8 cellular contexts compared by ENCODE assay signal in the genomic region with DNA sequence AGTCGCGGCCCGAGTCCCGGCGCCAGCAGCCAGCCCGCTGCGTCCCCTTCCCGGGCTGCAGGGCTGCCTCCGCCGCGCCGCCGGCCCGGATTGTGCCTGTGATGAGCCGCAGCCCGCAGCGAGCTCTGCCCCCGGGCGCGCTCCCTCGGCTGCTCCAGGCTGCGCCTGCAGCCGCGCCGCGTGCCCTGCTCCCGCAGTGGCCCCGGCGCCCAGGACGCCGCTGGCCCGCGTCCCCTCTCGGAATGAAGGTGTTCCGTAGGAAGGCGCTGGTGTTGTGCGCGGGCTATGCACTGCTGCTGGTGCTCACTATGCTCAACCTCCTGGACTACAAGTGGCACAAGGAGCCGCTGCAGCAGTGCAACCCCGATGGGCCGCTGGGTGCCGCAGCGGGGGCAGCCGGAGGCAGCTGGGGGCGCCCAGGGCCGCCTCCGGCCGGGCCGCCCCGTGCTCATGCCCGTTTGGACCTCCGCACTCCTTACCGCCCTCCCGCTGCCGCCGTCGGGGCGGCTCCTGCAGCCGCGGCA. TPM values are rescaled to one million over a fixed set of nuclear protein-coding genes. Genes with fewer than 3 reads are reported as not detected.
DNase-seq lines count a peak whose midpoint lies in the region; ATAC-seq, FAIRE-seq and TF ChIP-seq lines count a peak whose summit lies in the region.

No MANE protein-coding gene starts in this region.

- CTCF ChIA-PET in HepG2 (lab: Yijun Ruan, JAX; ENCODE audit: low intra/inter-chr PET ratio, low total read pairs), result no interaction called here

- H3K4me1 ChIP-seq in HepG2 (ENCODE audit: insufficient read depth, low read length), result peaks cover 13% of the 10 kb centered on the region

- no peak for FAIRE-seq in HepG2 (lab: Jason Lieb, UNC)

- H3K9ac ChIP-seq in HepG2 (ENCODE audit: insufficient read depth, low read depth, low read length), result no peak overlapping the region

- no TSS peak for BruUV-seq in HepG2 (replicated peaks; lab: Mats Ljungman, UMichigan)

- H3K4me3 ChIP-seq in brain microvascular endothelial cell (ENCODE audit: low read depth, low read length), result peak overlapping the region; percentile 89
- H3K4me3 ChIP-seq in HepG2 (replicated peaks in 1 of 3; ENCODE audit: insufficient read depth in 1 of 3, low read depth in 2 of 3, low read length in 3 of 3), result peak overlapping the region in 1 of 3 experiments; percentile 16; a peak in 1 of 6 replicates

- TF ChIP-seq POLR2A in HepG2 (IDR thresholded peaks at IDR 0.05; ENCODE audit: insufficient read depth in 1 of 2, low read depth in 2 of 2, low read length in 2 of 2), result no peak

- POLR2A ChIA-PET in HepG2 (lab: Yijun Ruan, JAX), result no interaction called here

- DNase-seq in NCI-H748 (lab: John Stamatoyannopoulos, UW; ENCODE audit: unreplicated experiment) (peak; percentile 47), NCI-H748 treated with DMSO at 0.1 percent for 48 hours (lab: John Stamatoyannopoulos, UW) (no peak), brain microvascular endothelial cell (peak; percentile 33), HepG2 (ENCODE audit: low spot score) (no peak), NCI-H446 (lab: John Stamatoyannopoulos, UW) (no peak)
- peak; percentile 18 to 31 for DNase-seq in stimulated activated CD8-positive, alpha-beta memory T cell treated with anti-CD3 and anti-CD28 coated beads, Interleukin-2, amount 100 ng/mL, for 48 hours (ENCODE audit: low read depth in 2 of 2)

- H3K36me3 ChIP-seq in brain microvascular endothelial cell (replicated peaks) (peaks cover 5% of the 10 kb centered on the region), HepG2 (replicated peaks in 1 of 2; ENCODE audit: control insufficient read depth in 1 of 2, insufficient read depth in 2 of 2, low read length in 2 of 2) (no peaks in the 10 kb centered on the region)

- H3K27ac ChIP-seq in brain microvascular endothelial cell, result peak overlapping the region; percentile 55
- no peak overlapping the region for H3K27ac ChIP-seq in HepG2 (ENCODE audit: extremely low read length, insufficient read depth, low read length)

- H3K27me3 ChIP-seq in brain microvascular endothelial cell (replicated peaks) (no peaks in the 10 kb centered on the region), HepG2 (ENCODE audit: control insufficient read depth in 1 of 2, insufficient read depth in 2 of 2, low read length in 2 of 2) (peaks cover 0 to 29% of the 10 kb centered on the region in 2 experiments; a peak in 4 of 5 replicates)

- no peak overlapping the region for H3K4me2 ChIP-seq in HepG2 (ENCODE audit: low read depth, low read length)

- TF ChIP-seq RAD21 in HepG2 (CRISPR knock-in tag; IDR thresholded peaks at IDR 0.05), result no peak

- in situ Hi-C loops in brain microvascular endothelial cell (cut with HindIII; ENCODE audit: low pct_ligation_motif_present, low sequenced_read_pairs) (no loop called here), HepG2 (cut with HindIII; ENCODE audit: extremely low pct_ligation_motif_present, low pct_unique_long_range_greater_than_20kb) (no loop called here)

- no peak for TF ChIP-seq EP300 in HepG2 (IDR thresholded peaks at IDR 0.05; ENCODE audit: low read depth in 2 of 2, low read length in 2 of 2)
- TF ChIP-seq EP300 in HepG2 (CRISPR knock-in tag; IDR thresholded peaks at IDR 0.05; ENCODE audit: borderline replicate concordance), result no peak

- TF ChIP-seq CTCF in brain microvascular endothelial cell (IDR thresholded peaks at IDR 0.05; ENCODE audit: low read depth, low read length, missing control alignments) (peak; percentile 35), HepG2 (CRISPR knock-in tag; IDR thresholded peaks at IDR 0.05) (no peak)

- ATAC-seq in HG02852 (IDR thresholded peaks at IDR 0.05; ENCODE audit: unreplicated experiment), result peak; percentile 25
- ATAC-seq in SK-N-SH treated with all-trans-retinoic acid at 6 μM for 48 hours, result peak; percentile 31
- peak; percentile 11; the same call in 1 of the 3 replicates for ATAC-seq in HepG2

- no peak overlapping the region for H2AFZ ChIP-seq in HepG2 (ENCODE audit: low read length)

- no peaks in the 10 kb centered on the region for H4K20me1 ChIP-seq in HepG2 (ENCODE audit: insufficient read depth, low read length)

- intact Hi-C loops in HepG2 (cut with micrococcal nuclease; ENCODE audit: unreplicated experiment), result no loop called here

- WGBS in HepG2 (ENCODE audit: low lambda C conversion rate), result 80% methylated on average over 35 of the region's 60 CpGs

- H3K79me2 ChIP-seq in HepG2 (ENCODE audit: insufficient read depth, low read length), result no peaks in the 10 kb centered on the region

- no peaks in the 10 kb centered on the region for H3K9me3 ChIP-seq in HepG2 (ENCODE audit: low read length)

TF ChIP-seq in SK-N-SH treated with all-trans-retinoic acid at 6 μM for 48 hours, 23 proteins besides CTCF, POLR2A, EP300 and RAD21 (continues in another document):
- TF ChIP-seq, protein P1, sequence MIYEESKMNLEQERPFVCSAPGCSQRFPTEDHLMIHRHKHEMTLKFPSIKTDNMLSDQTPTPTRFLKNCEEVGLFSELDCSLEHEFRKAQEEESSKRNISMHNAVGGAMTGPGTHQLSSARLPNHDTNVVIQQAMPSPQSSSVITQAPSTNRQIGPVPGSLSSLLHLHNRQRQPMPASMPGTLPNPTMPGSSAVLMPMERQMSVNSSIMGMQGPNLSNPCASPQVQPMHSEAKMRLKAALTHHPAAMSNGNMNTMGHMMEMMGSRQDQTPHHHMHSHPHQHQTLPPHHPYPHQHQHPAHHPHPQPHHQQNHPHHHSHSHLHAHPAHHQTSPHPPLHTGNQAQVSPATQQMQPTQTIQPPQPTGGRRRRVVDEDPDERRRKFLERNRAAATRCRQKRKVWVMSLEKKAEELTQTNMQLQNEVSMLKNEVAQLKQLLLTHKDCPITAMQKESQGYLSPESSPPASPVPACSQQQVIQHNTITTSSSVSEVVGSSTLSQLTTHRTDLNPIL (CRISPR knock-in tag; IDR thresholded peaks at IDR 0.05; ENCODE audit: low read depth), result no peak

TF ChIP-seq in HepG2, 621 proteins besides CTCF, POLR2A, EP300 and RAD21 (continues in another document):
- TF ChIP-seq RAD51 (IDR thresholded peaks at IDR 0.05; ENCODE audit: borderline replicate concordance) (no peak), ONECUT2 (CRISPR knock-in tag; IDR thresholded peaks at IDR 0.05) (no peak), DR1 (CRISPR knock-in tag; IDR thresholded peaks at IDR 0.05) (no peak), ZNF615 (CRISPR knock-in tag; IDR thresholded peaks at IDR 0.05; ENCODE audit: borderline replicate concordance) (no peak), ZNF510 (CRISPR knock-in tag; IDR thresholded peaks at IDR 0.05; ENCODE audit: low read depth) (no peak), ZNF598 (CRISPR knock-in tag; IDR thresholded peaks at IDR 0.05; ENCODE audit: borderline replicate concordance) (no peak), ZNF441 (CRISPR knock-in tag; IDR thresholded peaks at IDR 0.05; ENCODE audit: borderline replicate concordance) (no peak), ZNF660 (CRISPR knock-in tag; IDR thresholded peaks at IDR 0.05; ENCODE audit: borderline replicate concordance, low read depth) (no peak)
- TF ChIP-seq, protein P2, sequence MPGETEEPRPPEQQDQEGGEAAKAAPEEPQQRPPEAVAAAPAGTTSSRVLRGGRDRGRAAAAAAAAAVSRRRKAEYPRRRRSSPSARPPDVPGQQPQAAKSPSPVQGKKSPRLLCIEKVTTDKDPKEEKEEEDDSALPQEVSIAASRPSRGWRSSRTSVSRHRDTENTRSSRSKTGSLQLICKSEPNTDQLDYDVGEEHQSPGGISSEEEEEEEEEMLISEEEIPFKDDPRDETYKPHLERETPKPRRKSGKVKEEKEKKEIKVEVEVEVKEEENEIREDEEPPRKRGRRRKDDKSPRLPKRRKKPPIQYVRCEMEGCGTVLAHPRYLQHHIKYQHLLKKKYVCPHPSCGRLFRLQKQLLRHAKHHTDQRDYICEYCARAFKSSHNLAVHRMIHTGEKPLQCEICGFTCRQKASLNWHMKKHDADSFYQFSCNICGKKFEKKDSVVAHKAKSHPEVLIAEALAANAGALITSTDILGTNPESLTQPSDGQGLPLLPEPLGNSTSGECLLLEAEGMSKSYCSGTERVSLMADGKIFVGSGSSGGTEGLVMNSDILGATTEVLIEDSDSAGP (CRISPR knock-in tag; IDR thresholded peaks at IDR 0.05; ENCODE audit: borderline replicate concordance), result no peak
- TF ChIP-seq, protein P3, sequence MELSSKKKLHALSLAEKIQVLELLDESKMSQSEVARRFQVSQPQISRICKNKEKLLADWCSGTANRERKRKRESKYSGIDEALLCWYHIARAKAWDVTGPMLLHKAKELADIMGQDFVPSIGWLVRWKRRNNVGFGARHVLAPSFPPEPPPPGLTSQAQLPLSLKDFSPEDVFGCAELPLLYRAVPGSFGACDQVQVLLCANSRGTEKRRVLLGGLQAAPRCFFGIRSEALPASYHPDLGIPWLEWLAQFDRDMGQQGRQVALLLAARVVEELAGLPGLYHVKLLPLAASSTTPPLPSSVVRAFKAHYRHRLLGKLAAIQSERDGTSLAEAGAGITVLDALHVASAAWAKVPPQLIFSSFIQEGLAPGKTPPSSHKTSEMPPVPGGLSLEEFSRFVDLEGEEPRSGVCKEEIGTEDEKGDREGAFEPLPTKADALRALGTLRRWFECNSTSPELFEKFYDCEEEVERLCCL (CRISPR knock-in tag; IDR thresholded peaks at IDR 0.05; ENCODE audit: borderline replicate concordance), result no peak

RNA-seq across cellular contexts. Expression of gene CHST2, which starts 1.2 kb away (rescaled TPM):
- total RNA-seq in HepG2 (2016; rRNA removed; fragmentation: Illumina TruSeq; extraction: Trizol), result not detected in 2 replicates
- total RNA-seq in HepG2 (2016; cell fraction: cytosol; rRNA removed; fragmentation: Illumina TruSeq; extraction: Trizol; ENCODE audit: low read depth), result not detected in 2 replicates
- total RNA-seq in HepG2 (2016; cell fraction: insoluble cytoplasmic fraction; rRNA removed; fragmentation: Illumina TruSeq; extraction: Trizol), result not detected in 2 replicates
- total RNA-seq in HepG2 (2016; cell fraction: membrane; rRNA removed; fragmentation: Illumina TruSeq; extraction: Trizol), result not detected in 2 replicates
- not detected in 2 replicates for total RNA-seq in HepG2 (2016; cell fraction: nucleus; rRNA removed; fragmentation: Illumina TruSeq; extraction: Trizol)
- polyA plus RNA-seq in HepG2 (2011; rRNA removed), result not detected in 2 replicates
- not detected in 2 replicates for polyA plus RNA-seq in HepG2 (2011; cell fraction: cytosol; rRNA removed)
- not detected in 2 replicates for polyA plus RNA-seq in HepG2 (2011; cell fraction: nucleus; rRNA removed)
- not detected in 2 replicates for polyA plus RNA-seq in HepG2 (2012)
- polyA plus RNA-seq in HepG2 (2016; cell fraction: cytosol; fragmentation: Illumina TruSeq; extraction: Trizol; ENCODE audit: low read depth), result not detected in 2 replicates
- not detected in 2 replicates for polyA plus RNA-seq in HepG2 (2016; cell fraction: insoluble cytoplasmic fraction; fragmentation: Illumina TruSeq; extraction: Trizol; ENCODE audit: low read depth)
- not detected in 2 replicates for polyA plus RNA-seq in HepG2 (2016; cell fraction: membrane; fragmentation: Illumina TruSeq; extraction: Trizol; ENCODE audit: low read depth)
- polyA plus RNA-seq in HepG2 (2016; cell fraction: nucleus; fragmentation: Illumina TruSeq; extraction: Trizol; ENCODE audit: insufficient read depth, low read depth), result not detected in 2 replicates
- 0.05 TPM in 1 of 2 replicates, not detected in the other for polyA minus RNA-seq in HepG2 (2011; rRNA and poly(A)+ RNA removed; ENCODE audit: low replicate concordance)
- not detected in 2 replicates for polyA minus RNA-seq in HepG2 (2011; cell fraction: cytosol; rRNA and poly(A)+ RNA removed)
- not detected in 2 replicates for polyA minus RNA-seq in HepG2 (2011; cell fraction: nucleus; rRNA and poly(A)+ RNA removed)

Comparison
In these comparisons a context has a peak if more than half of its experiments do, and no peak if none do; other contexts are left out.
1. DNase-seq: peak in NCI-H748 (single experiment), brain microvascular endothelial cell (single experiment) and stimulated activated CD8-positive, alpha-beta memory T cell treated with anti-CD3 and anti-CD28 coated beads, Interleukin-2, amount 100 ng/mL, for 48 hours (2 of 2); none in NCI-H748 treated with DMSO at 0.1 percent for 48 hours (single experiment), HepG2 (single experiment) and NCI-H446 (0 of 2).
2. Peak in every context shown above with its lines, with median percentiles within 50 percentile points of each other: ATAC-seq.